1 cellular context compared by ENCODE assay signal in genomic region chr3:37290551-37290950, GRCh38.
A peak's percentile ranks its signal among the peaks of the same experiment; 100 is the strongest.
TF ChIP-seq lines count a peak whose summit lies in the region.

No MANE protein-coding gene starts in this region.

TF ChIP-seq in SK-N-SH, 30 proteins besides CTCF, POLR2A, EP300 and RAD21 (continued from another document):
- TF ChIP-seq CHD2 (IDR thresholded peaks at IDR 0.05; ENCODE audit: low read length, partially characterized antibody) (no peak), JUND (IDR thresholded peaks at IDR 0.05) (peak; percentile 24; the same call in 1 of the 2 replicates), GATA2 (CRISPR knock-in tag; IDR thresholded peaks at IDR 0.05) (no peak), MEF2A (IDR thresholded peaks at IDR 0.05; ENCODE audit: borderline replicate concordance, low read depth) (no peak), POLR2AphosphoS5 (IDR thresholded peaks at IDR 0.05; ENCODE audit: low read depth, low read length) (no peak)
- TF ChIP-seq, protein P1, sequence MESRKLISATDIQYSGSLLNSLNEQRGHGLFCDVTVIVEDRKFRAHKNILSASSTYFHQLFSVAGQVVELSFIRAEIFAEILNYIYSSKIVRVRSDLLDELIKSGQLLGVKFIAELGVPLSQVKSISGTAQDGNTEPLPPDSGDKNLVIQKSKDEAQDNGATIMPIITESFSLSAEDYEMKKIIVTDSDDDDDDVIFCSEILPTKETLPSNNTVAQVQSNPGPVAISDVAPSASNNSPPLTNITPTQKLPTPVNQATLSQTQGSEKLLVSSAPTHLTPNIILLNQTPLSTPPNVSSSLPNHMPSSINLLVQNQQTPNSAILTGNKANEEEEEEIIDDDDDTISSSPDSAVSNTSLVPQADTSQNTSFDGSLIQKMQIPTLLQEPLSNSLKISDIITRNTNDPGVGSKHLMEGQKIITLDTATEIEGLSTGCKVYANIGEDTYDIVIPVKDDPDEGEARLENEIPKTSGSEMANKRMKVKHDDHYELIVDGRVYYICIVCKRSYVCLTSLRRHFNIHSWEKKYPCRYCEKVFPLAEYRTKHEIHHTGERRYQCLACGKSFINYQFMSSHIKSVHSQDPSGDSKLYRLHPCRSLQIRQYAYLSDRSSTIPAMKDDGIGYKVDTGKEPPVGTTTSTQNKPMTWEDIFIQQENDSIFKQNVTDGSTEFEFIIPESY (IDR thresholded peaks at IDR 0.05; ENCODE audit: borderline replicate concordance, low read depth), result no peak
